ENCODE assay signal across 8 cellular contexts in the genomic region with DNA sequence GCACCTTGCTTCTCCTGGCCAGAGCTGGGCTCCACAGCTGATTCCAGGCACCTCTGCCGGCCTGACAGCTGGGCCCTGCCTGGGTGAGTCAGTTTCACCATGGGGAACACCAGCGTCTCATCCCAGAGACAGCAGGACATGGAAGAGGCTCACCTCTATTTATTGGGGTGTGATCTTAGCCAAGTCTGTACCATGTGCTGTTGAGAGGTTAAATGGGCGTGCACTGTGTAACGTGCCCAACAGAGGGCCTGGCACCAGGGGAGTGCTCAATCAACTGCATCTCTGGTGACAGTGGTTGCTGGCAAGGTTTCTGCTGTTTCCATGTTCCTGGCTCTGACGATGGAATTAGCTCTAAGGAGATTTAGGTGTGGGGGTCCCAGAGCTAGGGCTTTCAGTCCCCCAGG. TPM values are rescaled to one million over a fixed set of nuclear protein-coding genes. Genes with fewer than 3 reads are reported as not detected.
A peak's percentile ranks its signal among the peaks of the same experiment; 100 is the strongest.
DNase-seq lines count a peak whose midpoint lies in the region; ATAC-seq, FAIRE-seq and TF ChIP-seq lines count a peak whose summit lies in the region.

No MANE protein-coding gene starts in this region.

- no peak overlapping the region for H3K9ac ChIP-seq in endodermal cell (ENCODE audit: extremely low read depth, low read length, poor library complexity, severe bottlenecking)

- H3K36me3 ChIP-seq in endodermal cell (ENCODE audit: control insufficient read depth, insufficient read depth, low read length), result no peaks in the 10 kb centered on the region

- POLR2A ChIA-PET in WTC11 (lab: Charles Lee), result interaction anchor here (1.3 kb wide), 1 partner anchor 30 kb away, joined by 5 read pairs; no protein-coding TSS in a partner anchor

- H3K36me3 Mint-ChIP-seq in WTC11 (no peaks in the 10 kb centered on the region), endodermal cell (ENCODE audit: low read depth) (peaks cover 1% of the 10 kb centered on the region), nephron (ENCODE audit: low read depth) (no peaks in the 10 kb centered on the region)

- H3K27ac ChIP-seq in endodermal cell (ENCODE audit: low read depth, low read length), result no peak overlapping the region

- H3K9me3 Mint-ChIP-seq in WTC11 (no peaks in the 10 kb centered on the region), endodermal cell (no peaks in the 10 kb centered on the region), nephron (no peaks in the 10 kb centered on the region)

- CTCF ChIA-PET in WTC11 (lab: Charles Lee), result interaction anchor here (1.0 to 2.6 kb wide), 4 partner anchors 9 to 32 kb away, joined by 3 to 13 read pairs (median 8); no protein-coding TSS in a partner anchor

- 51 to 78% methylated on average over 3 to 5 of the region's 5 CpGs for WGBS in endodermal cell (ENCODE audit: insufficient coverage in 1 of 2, insufficient read length in 1 of 2), 2 experiments

- H3K27ac Mint-ChIP-seq in WTC11 (no peak overlapping the region), endodermal cell (peak overlapping the region; percentile 55), nephron (peak overlapping the region; percentile 71 to 92 (median 88))

- H3K4me3 ChIP-seq in endodermal cell (ENCODE audit: low read length), result peak overlapping the region; percentile 86

- peak overlapping the region; percentile 80 for H3K4me3 Mint-ChIP-seq in WTC11
- H3K4me3 Mint-ChIP-seq in endodermal cell, result peak overlapping the region; percentile 76
- peak overlapping the region; percentile 87 to 91 (median 88) for H3K4me3 Mint-ChIP-seq in nephron

- H3K27me3 ChIP-seq in endodermal cell (ENCODE audit: control insufficient read depth, insufficient read depth, low read length, poor library complexity, severe bottlenecking), result no peaks in the 10 kb centered on the region

- DNase-seq in activated gamma-delta T cell treated with Interleukin-2 at 50 U/mL for 16 hours (peak; percentile 41), activated gamma-delta T cell (lab: John Stamatoyannopoulos, UW) (no peak), NCI-H146 treated with DMSO at 0.1 percent for 48 hours (lab: John Stamatoyannopoulos, UW; ENCODE audit: unreplicated experiment) (peak; percentile 21), WTC11 (ENCODE audit: low spot score) (no peak), endodermal cell (no peak), urothelium cell line (ENCODE audit: low spot score) (peak; percentile 67)

- FAIRE-seq in urothelium cell line (lab: Jason Lieb, UNC), result peak; percentile 77

- no peaks in the 10 kb centered on the region for H3K9me3 ChIP-seq in endodermal cell (ENCODE audit: control insufficient read depth, low read length)

- peaks cover 5% of the 10 kb centered on the region for H3K4me1 ChIP-seq in endodermal cell (ENCODE audit: control insufficient read depth, insufficient read depth, low read length)

- H3K4me1 Mint-ChIP-seq in WTC11, result peaks cover 14% of the 10 kb centered on the region
- H3K4me1 Mint-ChIP-seq in endodermal cell, result peaks cover 10% of the 10 kb centered on the region
- peaks cover 17% of the 10 kb centered on the region for H3K4me1 Mint-ChIP-seq in nephron

- TF ChIP-seq CTCF in WTC11 (IDR thresholded peaks at IDR 0.05) (no peak), endodermal cell (conservative IDR thresholded peaks at IDR 0.05) (peak; percentile 62), nephron (IDR thresholded peaks at IDR 0.05; ENCODE audit: unreplicated experiment in 3 of 3) (peak in 2 of 3 experiments; percentile 12 to 24)

- no peaks in the 10 kb centered on the region; the same call in 1 of the 2 replicates for H3K27me3 Mint-ChIP-seq in WTC11 (ENCODE audit: low read depth)
- no peaks in the 10 kb centered on the region for H3K27me3 Mint-ChIP-seq in endodermal cell (ENCODE audit: insufficient read depth)
- H3K27me3 Mint-ChIP-seq in nephron (ENCODE audit: low read depth), result peaks cover 2% of the 10 kb centered on the region

- ATAC-seq in HG02840 (IDR thresholded peaks at IDR 0.05; ENCODE audit: low FRiP score, unreplicated experiment), result peak; percentile 27
- peak; percentile 59 for ATAC-seq in WTC11

TF ChIP-seq in WTC11, 78 proteins besides CTCF, POLR2A, EP300 and RAD21:
- TF ChIP-seq ELF4 (CRISPR knock-in tag; IDR thresholded peaks at IDR 0.05; ENCODE audit: low read depth) (no peak), PRRX2 (CRISPR knock-in tag; IDR thresholded peaks at IDR 0.05) (no peak)
- TF ChIP-seq, protein P1, sequence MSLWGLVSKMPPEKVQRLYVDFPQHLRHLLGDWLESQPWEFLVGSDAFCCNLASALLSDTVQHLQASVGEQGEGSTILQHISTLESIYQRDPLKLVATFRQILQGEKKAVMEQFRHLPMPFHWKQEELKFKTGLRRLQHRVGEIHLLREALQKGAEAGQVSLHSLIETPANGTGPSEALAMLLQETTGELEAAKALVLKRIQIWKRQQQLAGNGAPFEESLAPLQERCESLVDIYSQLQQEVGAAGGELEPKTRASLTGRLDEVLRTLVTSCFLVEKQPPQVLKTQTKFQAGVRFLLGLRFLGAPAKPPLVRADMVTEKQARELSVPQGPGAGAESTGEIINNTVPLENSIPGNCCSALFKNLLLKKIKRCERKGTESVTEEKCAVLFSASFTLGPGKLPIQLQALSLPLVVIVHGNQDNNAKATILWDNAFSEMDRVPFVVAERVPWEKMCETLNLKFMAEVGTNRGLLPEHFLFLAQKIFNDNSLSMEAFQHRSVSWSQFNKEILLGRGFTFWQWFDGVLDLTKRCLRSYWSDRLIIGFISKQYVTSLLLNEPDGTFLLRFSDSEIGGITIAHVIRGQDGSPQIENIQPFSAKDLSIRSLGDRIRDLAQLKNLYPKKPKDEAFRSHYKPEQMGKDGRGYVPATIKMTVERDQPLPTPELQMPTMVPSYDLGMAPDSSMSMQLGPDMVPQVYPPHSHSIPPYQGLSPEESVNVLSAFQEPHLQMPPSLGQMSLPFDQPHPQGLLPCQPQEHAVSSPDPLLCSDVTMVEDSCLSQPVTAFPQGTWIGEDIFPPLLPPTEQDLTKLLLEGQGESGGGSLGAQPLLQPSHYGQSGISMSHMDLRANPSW (CRISPR knock-in tag; conservative IDR thresholded peaks at IDR 0.05; ENCODE audit: low read depth), result no peak
- TF ChIP-seq, protein P2, sequence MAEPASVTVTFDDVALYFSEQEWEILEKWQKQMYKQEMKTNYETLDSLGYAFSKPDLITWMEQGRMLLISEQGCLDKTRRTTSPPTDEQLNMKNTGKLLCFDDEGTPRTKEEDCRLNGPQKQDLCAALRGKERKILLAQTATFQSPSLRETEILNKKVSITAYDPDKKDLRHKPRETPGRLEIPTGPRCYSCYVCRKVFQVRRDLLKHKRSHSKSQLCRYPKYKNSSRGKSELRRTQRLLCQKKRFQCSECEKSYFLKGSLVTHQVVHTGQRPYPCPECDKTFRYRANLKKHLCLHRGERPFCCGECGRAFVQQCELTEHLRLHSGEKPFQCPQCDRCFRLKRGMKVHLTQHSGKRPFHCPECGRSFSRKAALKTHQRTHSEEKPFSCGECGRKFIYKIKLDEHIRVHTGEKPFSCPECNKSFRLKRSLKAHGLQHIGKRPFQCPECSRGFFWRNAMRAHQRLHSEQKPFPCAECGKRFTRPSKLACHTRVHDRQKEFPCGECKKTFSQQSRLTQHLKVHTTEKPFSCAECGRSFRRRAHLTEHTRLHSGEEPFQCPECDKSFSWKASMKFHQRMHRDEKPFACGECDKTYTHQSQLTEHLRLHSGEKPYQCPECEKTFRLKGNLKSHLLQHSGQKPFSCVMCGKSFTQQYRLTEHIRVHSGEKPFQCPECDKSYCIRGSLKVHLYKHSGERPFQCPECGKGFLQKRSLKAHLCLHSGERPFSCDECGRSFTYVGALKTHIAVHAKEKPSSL (CRISPR knock-in tag; conservative IDR thresholded peaks at IDR 0.05), result no peak
- TF ChIP-seq, protein P3, sequence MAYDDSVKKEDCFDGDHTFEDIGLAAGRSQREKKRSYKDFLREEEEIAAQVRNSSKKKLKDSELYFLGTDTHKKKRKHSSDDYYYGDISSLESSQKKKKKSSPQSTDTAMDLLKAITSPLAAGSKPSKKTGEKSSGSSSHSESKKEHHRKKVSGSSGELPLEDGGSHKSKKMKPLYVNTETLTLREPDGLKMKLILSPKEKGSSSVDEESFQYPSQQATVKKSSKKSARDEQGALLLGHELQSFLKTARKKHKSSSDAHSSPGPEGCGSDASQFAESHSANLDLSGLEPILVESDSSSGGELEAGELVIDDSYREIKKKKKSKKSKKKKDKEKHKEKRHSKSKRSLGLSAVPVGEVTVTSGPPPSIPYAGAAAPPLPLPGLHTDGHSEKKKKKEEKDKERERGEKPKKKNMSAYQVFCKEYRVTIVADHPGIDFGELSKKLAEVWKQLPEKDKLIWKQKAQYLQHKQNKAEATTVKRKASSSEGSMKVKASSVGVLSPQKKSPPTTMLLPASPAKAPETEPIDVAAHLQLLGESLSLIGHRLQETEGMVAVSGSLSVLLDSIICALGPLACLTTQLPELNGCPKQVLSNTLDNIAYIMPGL (CRISPR knock-in tag; IDR thresholded peaks at IDR 0.05), result no peak

RNA-seq across cellular contexts. Expression of a gene that starts 0.9 kb away (rescaled TPM):
- total RNA-seq in WTC11 (2021) (3.9 to 5.0 TPM (median 4.9 TPM) in 3 replicates), endodermal cell (10 to 100 TPM in 1 of 2 donors, 1 to 10 TPM in 1; 9.6 to 10.3 TPM)
- 7.5 TPM for polyA plus RNA-seq in endodermal cell (2013, experiment 1 of 2)
- 6.0 TPM for polyA plus RNA-seq in endodermal cell (2013, experiment 2 of 2)

RNA-seq across cellular contexts. Expression of a gene that starts 23.6 kb away (rescaled TPM):
- 51.1 to 53.1 TPM (median 52.9 TPM) in 3 replicates for total RNA-seq in WTC11 (2021)
- 10 to 100 TPM; 14.8 to 17.5 TPM for total RNA-seq in endodermal cell
- polyA plus RNA-seq in endodermal cell (2013, experiment 1 of 2), result 10.2 TPM
- 10.8 TPM for polyA plus RNA-seq in endodermal cell (2013, experiment 2 of 2)

Comparison
In these comparisons a context has a peak if more than half of its experiments do, and no peak if none do; other contexts are left out.
1. DNase-seq: peak in activated gamma-delta T cell treated with Interleukin-2 at 50 U/mL for 16 hours (single experiment), NCI-H146 treated with DMSO at 0.1 percent for 48 hours (single experiment) and urothelium cell line (single experiment); none in activated gamma-delta T cell (single experiment), WTC11 (single experiment) and endodermal cell (single experiment).
2. Peak in every context shown above with its lines, with median percentiles within 50 percentile points of each other: H3K4me3 Mint-ChIP-seq.